In the genomic region with DNA sequence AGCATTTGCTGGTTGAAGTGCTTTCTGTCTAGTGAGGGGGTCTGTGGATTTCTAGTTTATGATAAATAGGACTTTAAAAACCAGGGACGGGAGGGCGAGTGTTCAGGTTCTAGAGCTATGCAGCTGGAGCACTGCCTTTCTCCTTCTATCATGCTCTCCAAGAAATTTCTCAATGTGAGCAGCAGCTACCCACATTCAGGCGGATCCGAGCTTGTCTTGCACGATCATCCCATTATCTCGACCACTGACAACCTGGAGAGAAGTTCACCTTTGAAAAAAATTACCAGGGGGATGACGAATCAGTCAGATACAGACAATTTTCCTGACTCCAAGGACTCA, we compare ENCODE assay signal across 12 cellular contexts. TPM values are rescaled to one million over a fixed set of nuclear protein-coding genes. Genes with fewer than 3 reads are reported as not detected.
DNase-seq lines count a peak whose midpoint lies in the region; ATAC-seq and TF ChIP-seq lines count a peak whose summit lies in the region.
"Had no signal": no experiment of that assay in that cellular context is flagged by ENCODE, and none has a peak within 500 bp of the region (broad histone marks: within the 10 kb centered on the region; RNA-seq: fewer than 3 reads in every experiment).

A gene (plus strand): TSS at position 4 of the 339 bp plus-strand sequence. CDS start 114 bp downstream, at position 118.

- H3K27ac ChIP-seq in esophagus muscularis mucosa (replicated peaks in 1 of 4) = no peak within 1 kb of the TSS

- CTCF ChIA-PET in activated CD4-positive, alpha-beta T cell treated with anti-CD3 and anti-CD28 coated beads for 36 hours (lab: Charles Lee) = interaction anchor here (0.7 to 2.2 kb wide), 2 partner anchors 9 to 1300 kb away, joined by 5 to 8 read pairs; no protein-coding TSS in a partner anchor
- CTCF ChIA-PET in T-cell (lab: Charles Lee) = interaction anchor here in 1 of 2 donors (1.2 kb wide), 1 partner anchor 11 kb away, joined by 3 read pairs; no protein-coding TSS in a partner anchor

- peak within 1 kb of the TSS; percentile 52 for H3K4me3 Mint-ChIP-seq in activated CD4-positive, alpha-beta T cell treated with anti-CD3 and anti-CD28 coated beads for 36 hours
- H3K4me3 Mint-ChIP-seq in T-cell = peak within 1 kb of the TSS; percentile 58 to 85 (median 71)
- H3K4me3 Mint-ChIP-seq in stimulated activated memory B cell treated with anti-CD40 and anti-IgM and Interleukin-4, amounts not matched to agents 10 μg/mL and 1 μg/mL and 100 μg/mL, for 72 hours = peak within 1 kb of the TSS; percentile 71

- no peak for TF ChIP-seq POLR2A in esophagus muscularis mucosa (IDR thresholded peaks at IDR 0.05; ENCODE audit: low read depth)

- WGBS in esophagus muscularis mucosa = 11% methylated on average over 7 of the region's 7 CpGs

- H3K27me3 Mint-ChIP-seq in activated CD4-positive, alpha-beta T cell treated with anti-CD3 and anti-CD28 coated beads for 36 hours = peaks cover 64% of the 10 kb centered on the region
- H3K27me3 Mint-ChIP-seq in T-cell = peaks cover 66 to 68% of the 10 kb centered on the region in 2 donors
- peaks cover 77% of the 10 kb centered on the region for H3K27me3 Mint-ChIP-seq in stimulated activated memory B cell treated with anti-CD40 and anti-IgM and Interleukin-4, amounts not matched to agents 10 μg/mL and 1 μg/mL and 100 μg/mL, for 72 hours

- peaks cover 5 to 75% (median 64%) of the 10 kb centered on the region in 4 donors for H3K27me3 ChIP-seq in esophagus muscularis mucosa

- H3K4me1 ChIP-seq in esophagus muscularis mucosa = peaks cover 40 to 56% (median 49%) of the 10 kb centered on the region in 4 donors

- peaks cover 43% of the 10 kb centered on the region for H3K4me1 Mint-ChIP-seq in activated CD4-positive, alpha-beta T cell treated with anti-CD3 and anti-CD28 coated beads for 36 hours
- peaks cover 46 to 48% (median 48%) of the 10 kb centered on the region in 3 donors for H3K4me1 Mint-ChIP-seq in T-cell
- H3K4me1 Mint-ChIP-seq in stimulated activated memory B cell treated with anti-CD40 and anti-IgM and Interleukin-4, amounts not matched to agents 10 μg/mL and 1 μg/mL and 100 μg/mL, for 72 hours = peaks cover 57% of the 10 kb centered on the region

- TF ChIP-seq CTCF in esophagus muscularis mucosa (IDR thresholded peaks at IDR 0.05) = no peak

- H3K9me3 ChIP-seq in esophagus muscularis mucosa = no peaks in the 10 kb centered on the region

- intact Hi-C loops in activated CD4-positive, alpha-beta T cell treated with anti-CD3 and anti-CD28 coated beads for 36 hours (cut with DNase I, micrococcal nuclease) = loop anchor here (1.0 to 5.0 kb wide), 3 partner anchors 8 to 109 kb away; a partner anchor contains a TSS
- intact Hi-C loops in esophagus muscularis mucosa (cut with DNase I) = no loop called here
- intact Hi-C loops in head of caudate nucleus (cut with DNase I) = no loop called here

- H3K36me3 Mint-ChIP-seq in activated CD4-positive, alpha-beta T cell treated with anti-CD3 and anti-CD28 coated beads for 36 hours (ENCODE audit: low read depth) = peaks cover 5% of the 10 kb centered on the region
- H3K36me3 Mint-ChIP-seq in T-cell = peaks cover 5% of the 10 kb centered on the region
- peaks cover 2% of the 10 kb centered on the region for H3K36me3 Mint-ChIP-seq in stimulated activated memory B cell treated with anti-CD40 and anti-IgM and Interleukin-4, amounts not matched to agents 10 μg/mL and 1 μg/mL and 100 μg/mL, for 72 hours

- POLR2A ChIA-PET in activated CD4-positive, alpha-beta T cell treated with anti-CD3 and anti-CD28 coated beads for 36 hours (lab: Charles Lee) = interaction anchor here (0.6 to 0.7 kb wide), 2 partner anchors 8 to 1572 kb away, joined by 7 to 8 read pairs; no protein-coding TSS in a partner anchor
- POLR2A ChIA-PET in T-cell (lab: Charles Lee) = interaction anchor here in 1 of 2 donors (0.6 to 1.0 kb wide), 2 partner anchors 498 to 902 kb away, joined by 3 read pairs; a partner anchor contains a TSS

- no peaks in the 10 kb centered on the region for H3K9me3 Mint-ChIP-seq in activated CD4-positive, alpha-beta T cell treated with anti-CD3 and anti-CD28 coated beads for 36 hours (ENCODE audit: low read depth)
- no peaks in the 10 kb centered on the region for H3K9me3 Mint-ChIP-seq in T-cell
- no peaks in the 10 kb centered on the region for H3K9me3 Mint-ChIP-seq in stimulated activated memory B cell treated with anti-CD40 and anti-IgM and Interleukin-4, amounts not matched to agents 10 μg/mL and 1 μg/mL and 100 μg/mL, for 72 hours

- no peak for ATAC-seq in activated CD4-positive, alpha-beta T cell treated with anti-CD3 and anti-CD28 coated beads for 36 hours
- ATAC-seq in T-cell (replicated peaks in 1 of 4) = peak in 1 of 4 experiments; percentile 13
- no peak for ATAC-seq in stimulated activated memory B cell treated with anti-CD40 and anti-IgM and Interleukin-4, amounts not matched to agents 10 μg/mL and 1 μg/mL and 100 μg/mL, for 72 hours

- H3K4me3 ChIP-seq in esophagus muscularis mucosa = peak within 1 kb of the TSS; percentile 47 to 60 (median 52)

- DNase-seq in activated CD4-positive, alpha-beta T cell treated with anti-CD3 and anti-CD28 coated beads for 36 hours = no peak
- DNase-seq in activated CD4-positive, alpha-beta T cell treated with anti-CD3 and anti-CD28 coated beads for 1 hour = no peak
- DNase-seq in T-cell (peak in 1 of 34 experiments; percentile 6), esophagus muscularis mucosa (ENCODE audit: extremely low spot score) (no peak), ureter (ENCODE audit: low spot score) (no peak), head of caudate nucleus (no peak)
- DNase-seq in activated CD8-positive, alpha-beta memory T cell treated with anti-CD3 and anti-CD28 coated beads, Interleukin-2, amount 50 U/mL, for 4 hours = no peak
- DNase-seq: HCEC 1CT, midbrain, NCI-H345 had no signal

- TF ChIP-seq EP300 in esophagus muscularis mucosa (IDR thresholded peaks at IDR 0.05) = no peak

- no peak within 1 kb of the TSS for H3K27ac Mint-ChIP-seq in activated CD4-positive, alpha-beta T cell treated with anti-CD3 and anti-CD28 coated beads for 36 hours
- peak within 1 kb of the TSS in 1 of 2 donors; percentile 33 for H3K27ac Mint-ChIP-seq in T-cell
- no peak within 1 kb of the TSS for H3K27ac Mint-ChIP-seq in stimulated activated memory B cell treated with anti-CD40 and anti-IgM and Interleukin-4, amounts not matched to agents 10 μg/mL and 1 μg/mL and 100 μg/mL, for 72 hours

- no peaks in the 10 kb centered on the region for H3K36me3 ChIP-seq in esophagus muscularis mucosa

RNA-seq across cellular contexts. Expression of the gene that starts here (rescaled TPM):
- total RNA-seq in activated CD4-positive, alpha-beta T cell treated with anti-CD3 and anti-CD28 coated beads for 36 hours = under 1 TPM in 1 of 2 experiments, not detected in 1; 0.04 TPM
- total RNA-seq in T-cell = not detected
- total RNA-seq in esophagus muscularis mucosa = not detected
- not detected for total RNA-seq in ureter
- total RNA-seq: subcutaneous adipose tissue had no signal

Comparison
In these comparisons a context has a peak if more than half of its experiments do, and no peak if none do; other contexts are left out.
1. intact Hi-C loops: an anchor here in activated CD4-positive, alpha-beta T cell treated with anti-CD3 and anti-CD28 coated beads for 36 hours (1.0 to 5.0 kb wide); none called in esophagus muscularis mucosa and head of caudate nucleus.